Comparison of ENCODE assay signal across 8 cellular contexts in the genomic region with DNA sequence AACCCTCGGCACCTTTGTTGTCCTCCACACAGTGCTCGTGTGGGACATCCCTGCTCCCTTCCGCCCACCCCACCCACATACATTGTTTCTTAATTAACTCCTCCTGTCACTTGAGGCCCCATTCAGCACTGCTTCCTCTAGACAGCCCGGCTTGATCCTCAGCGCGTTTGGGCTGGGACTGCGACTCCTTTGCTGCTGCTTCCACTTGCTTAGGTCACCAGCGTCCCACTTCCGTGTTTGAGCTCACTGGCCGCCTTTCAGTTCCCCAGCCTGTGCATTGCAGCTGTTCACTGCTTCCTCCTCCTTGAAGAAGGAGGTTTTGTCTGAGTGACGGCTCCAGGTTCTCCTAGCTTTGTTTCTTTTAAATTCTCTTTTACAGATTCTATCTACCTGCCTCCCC. TPM values are rescaled to one million over a fixed set of nuclear protein-coding genes. Genes with fewer than 3 reads are reported as not detected.
A peak's percentile ranks its signal among the peaks of the same experiment; 100 is the strongest.
DNase-seq lines count a peak whose midpoint lies in the region; ATAC-seq and TF ChIP-seq lines count a peak whose summit lies in the region.

No MANE protein-coding gene starts in this region.

- intact Hi-C loops in mucosa of descending colon (cut with DNase I, micrococcal nuclease), result no loop called here

- H3K36me3 ChIP-seq in mucosa of descending colon (ENCODE audit: low read depth), result no peaks in the 10 kb centered on the region

- no peak overlapping the region for H3K4me3 ChIP-seq in mucosa of descending colon

- H3K27me3 Mint-ChIP-seq in brain, result no peaks in the 10 kb centered on the region

- DNase-seq in T-helper 9 cell (peak; percentile 46), mucosa of descending colon (peak; percentile 81 to 88 (median 83)), OCI-M1 (lab: John Stamatoyannopoulos, UW) (no peak), cerebellar cortex (ENCODE audit: low spot score) (no peak)
- DNase-seq in stimulated activated CD8-positive, alpha-beta memory T cell treated with anti-CD3 and anti-CD28 coated beads, Interleukin-4, amount 100 ng/mL, for 48 hours, result peak; percentile 67

- peak; percentile 43 for ATAC-seq in GM18520 (IDR thresholded peaks at IDR 0.05; ENCODE audit: unreplicated experiment)
- ATAC-seq in HG03039 (IDR thresholded peaks at IDR 0.05; ENCODE audit: unreplicated experiment), result peak; percentile 48
- peak; percentile 92 for ATAC-seq in mucosa of descending colon

- TF ChIP-seq CTCF in brain (conservative IDR thresholded peaks at IDR 0.05) (no peak), mucosa of descending colon (IDR thresholded peaks at IDR 0.05) (no peak)

- H3K36me3 Mint-ChIP-seq in brain, result peaks cover 12% of the 10 kb centered on the region

- H3K4me3 Mint-ChIP-seq in brain, result no peak overlapping the region

- H3K9me3 ChIP-seq in mucosa of descending colon, result no peaks in the 10 kb centered on the region

- H3K4me1 ChIP-seq in mucosa of descending colon (ENCODE audit: low read depth), result peaks cover 68% of the 10 kb centered on the region

- peak overlapping the region in 4 of 5 experiments; percentile 26 to 76 (median 56) for H3K27ac Mint-ChIP-seq in brain

- H3K9me3 Mint-ChIP-seq in brain, result no peaks in the 10 kb centered on the region

- H3K4me1 Mint-ChIP-seq in brain, result peaks cover 54% of the 10 kb centered on the region

RNA-seq across cellular contexts. Expression of a gene that starts 16.1 kb away (rescaled TPM):
- 51.1 TPM for polyA plus RNA-seq in brain (ENCODE audit: insufficient read depth, low read depth, low replicate concordance)
- total RNA-seq in mucosa of descending colon, result 10 to 100 TPM; 48.0 to 55.1 (median 51.9) TPM

RNA-seq across cellular contexts. Expression of a gene that starts 51.5 kb away (rescaled TPM):
- 21.6 TPM for polyA plus RNA-seq in brain (ENCODE audit: insufficient read depth, low read depth, low replicate concordance)
- 10 to 100 TPM; 26.7 to 35.2 (median 28.6) TPM for total RNA-seq in mucosa of descending colon

Comparison
In these comparisons a context has a peak if more than half of its experiments do, and no peak if none do; other contexts are left out.
1. DNase-seq: peak in T-helper 9 cell (single experiment), mucosa of descending colon (3 of 3) and stimulated activated CD8-positive, alpha-beta memory T cell treated with anti-CD3 and anti-CD28 coated beads, Interleukin-4, amount 100 ng/mL, for 48 hours (single experiment); none in OCI-M1 (single experiment) and cerebellar cortex (single experiment).
2. Peak in every context shown above with its lines, with median percentiles within 50 percentile points of each other: ATAC-seq.